Comparison of ENCODE assay signal across 9 cellular contexts in the genomic region with DNA sequence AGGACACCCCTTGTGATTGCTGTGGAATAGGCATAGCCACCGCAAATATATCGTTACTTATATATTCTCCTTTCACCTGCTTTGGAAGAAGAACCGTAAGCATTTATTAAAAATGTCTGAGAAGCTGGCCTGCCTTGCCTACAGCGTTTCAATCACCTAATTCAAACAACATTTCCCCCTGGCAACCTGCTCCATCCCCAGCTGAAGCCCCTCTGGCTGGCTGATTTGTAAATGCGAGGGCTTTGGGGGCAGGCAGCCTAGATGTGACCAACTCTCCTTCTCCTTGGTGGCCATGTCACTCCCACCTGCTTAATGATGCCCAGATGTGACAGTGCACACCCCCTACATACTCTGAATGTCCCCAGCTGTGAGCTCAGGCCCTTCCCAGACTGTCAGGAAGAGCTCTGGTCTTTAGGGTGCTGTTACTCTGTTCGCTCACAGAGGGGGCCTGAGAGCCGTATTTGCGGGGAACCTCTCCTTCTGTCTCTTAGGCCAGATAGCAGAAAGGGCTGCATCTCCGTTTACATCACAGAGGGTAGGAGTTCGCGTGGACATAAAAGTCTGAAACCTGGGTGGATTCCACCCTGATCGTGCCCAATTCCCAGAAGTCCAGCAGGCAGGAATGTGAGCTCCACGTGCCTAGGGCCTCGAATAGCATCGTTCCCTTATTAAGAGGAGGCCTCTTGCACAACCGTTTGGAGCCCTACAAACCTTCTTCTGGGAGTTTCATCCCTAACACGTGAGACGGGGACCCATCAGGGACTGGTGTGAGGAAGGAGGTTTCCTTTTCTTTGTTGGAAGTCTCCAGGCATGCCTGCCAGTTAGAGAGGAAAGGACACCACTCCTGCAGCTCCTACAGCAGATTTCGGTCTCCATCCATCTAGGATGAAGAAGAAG. TPM values are rescaled to one million over a fixed set of nuclear protein-coding genes. Genes with fewer than 3 reads are reported as not detected.
DNase-seq lines count a peak whose midpoint lies in the region; ATAC-seq and TF ChIP-seq lines count a peak whose summit lies in the region.
"Had no signal": no experiment of that assay in that cellular context is flagged by ENCODE, and none has a peak within 500 bp of the region (broad histone marks: within the 10 kb centered on the region; RNA-seq: fewer than 3 reads in every experiment).

No MANE protein-coding gene starts in this region.

- TF ChIP-seq CTCF in PC-3 (conservative IDR thresholded peaks at IDR 0.05; ENCODE audit: low read depth, low read length) (peak; percentile 22; the same call in 1 of the 2 replicates), coronary artery (IDR thresholded peaks at IDR 0.05) (no peak), upper lobe of right lung (IDR thresholded peaks at IDR 0.05) (peak; percentile 9)

- DNase-seq in activated naive CD4-positive, alpha-beta T cell treated with Interleukin-2 at 50 U/mL for 16 hours, result no peak
- DNase-seq in PC-3 (no peak), coronary artery (ENCODE audit: low spot score) (peak; percentile 21), upper lobe of right lung (peak; percentile 29), occipital lobe (lab: John Stamatoyannopoulos, UW) (no peak)
- no peak for DNase-seq in effector CD8-positive, alpha-beta T cell (lab: John Stamatoyannopoulos, UW)
- DNase-seq: Peyer's patch had no signal

- ATAC-seq in PC-3 (no peak), upper lobe of right lung (no peak), GM19455 (IDR thresholded peaks at IDR 0.05; ENCODE audit: unreplicated experiment) (no peak)

- peaks cover 16% of the 10 kb centered on the region for H3K4me1 Mint-ChIP-seq in activated naive CD4-positive, alpha-beta T cell treated with anti-CD3 and anti-CD28 coated beads, Interleukin-2, amount 50 U/mL, for 24 hours

- H4K20me1 ChIP-seq in PC-3 (ENCODE audit: low read length), result no peaks in the 10 kb centered on the region

- no peak overlapping the region for H3K9ac ChIP-seq in PC-3 (ENCODE audit: low read length)

- H3K27me3 ChIP-seq in PC-3 (ENCODE audit: low read length) (peaks cover 93% of the 10 kb centered on the region), upper lobe of right lung (peaks cover 64% of the 10 kb centered on the region)

- BruUV-seq in PC-3 (replicated peaks; lab: Mats Ljungman, UMichigan), result no TSS peak

- H3K79me2 ChIP-seq in PC-3 (ENCODE audit: low read length), result no peaks in the 10 kb centered on the region

- H3K4me2 ChIP-seq in PC-3 (ENCODE audit: low read length), result no peak overlapping the region

- H3K4me1 ChIP-seq in PC-3 (ENCODE audit: insufficient read depth, low read length) (no peaks in the 10 kb centered on the region), upper lobe of right lung (peaks cover 18% of the 10 kb centered on the region)

- POLR2A ChIA-PET in PC-3 (lab: Charles Lee; ENCODE audit: unreplicated experiment), result no interaction called here

- CTCF ChIA-PET in PC-3 (lab: Charles Lee), result no interaction called here

- no peak overlapping the region for H2AFZ ChIP-seq in PC-3 (ENCODE audit: low read length)

- H3K36me3 Mint-ChIP-seq in activated naive CD4-positive, alpha-beta T cell treated with anti-CD3 and anti-CD28 coated beads, Interleukin-2, amount 50 U/mL, for 24 hours, result no peaks in the 10 kb centered on the region

- H3K27me3 Mint-ChIP-seq in activated naive CD4-positive, alpha-beta T cell treated with anti-CD3 and anti-CD28 coated beads, Interleukin-2, amount 50 U/mL, for 24 hours, result no peaks in the 10 kb centered on the region

- H3K9me3 ChIP-seq in PC-3 (ENCODE audit: low read length) (no peaks in the 10 kb centered on the region), upper lobe of right lung (no peaks in the 10 kb centered on the region)
- H3K9me3 ChIP-seq: Peyer's patch had no signal

- H3F3A ChIP-seq in PC-3 (ENCODE audit: low read length, unreplicated experiment), result no peaks in the 10 kb centered on the region

- no peaks in the 10 kb centered on the region for H3K36me3 ChIP-seq in PC-3 (ENCODE audit: low read depth, low read length)
- no peaks in the 10 kb centered on the region for H3K36me3 ChIP-seq in upper lobe of right lung
- H3K36me3 ChIP-seq: Peyer's patch had no signal

- intact Hi-C loops in PC-3 (cut with micrococcal nuclease) (no loop called here), upper lobe of right lung (cut with DNase I) (loop anchor here (10.0 kb wide), 1 partner anchor 308 kb away; no protein-coding TSS in a partner anchor)

- no peak overlapping the region for H3K4me3 ChIP-seq in PC-3 (ENCODE audit: low read length)
- H3K4me3 ChIP-seq in coronary artery, result no peak overlapping the region
- no peak overlapping the region for H3K4me3 ChIP-seq in upper lobe of right lung
- H3K4me3 ChIP-seq: Peyer's patch had no signal

- H3K9me3 Mint-ChIP-seq in activated naive CD4-positive, alpha-beta T cell treated with anti-CD3 and anti-CD28 coated beads, Interleukin-2, amount 50 U/mL, for 24 hours, result no peaks in the 10 kb centered on the region

- H3K4me3 Mint-ChIP-seq in activated naive CD4-positive, alpha-beta T cell treated with anti-CD3 and anti-CD28 coated beads, Interleukin-2, amount 50 U/mL, for 24 hours, result peak overlapping the region; percentile 53

- H3K27ac Mint-ChIP-seq in activated naive CD4-positive, alpha-beta T cell treated with anti-CD3 and anti-CD28 coated beads, Interleukin-2, amount 50 U/mL, for 24 hours, result no peak overlapping the region

- no peaks in the 10 kb centered on the region for H3K9me2 ChIP-seq in PC-3 (replicated peaks; ENCODE audit: low read length)

- H3K27ac ChIP-seq in PC-3 (ENCODE audit: low read length) (no peak overlapping the region), coronary artery (no peak overlapping the region), upper lobe of right lung (no peak overlapping the region)
- H3K27ac ChIP-seq: Peyer's patch had no signal

RNA-seq across cellular contexts. Expression of gene SDK2, which starts 2.4 kb away (rescaled TPM):
- total RNA-seq in PC-3 (2014; rRNA removed), result 0.07 TPM in 1 of 2 replicates, not detected in the other
- 2.3 TPM for total RNA-seq in upper lobe of right lung
- 6.9 TPM for total RNA-seq in occipital lobe

Comparison
In these comparisons a context has a peak if more than half of its experiments do, and no peak if none do; other contexts are left out.
1. DNase-seq: peak in coronary artery (single experiment) and upper lobe of right lung (single experiment); none in activated naive CD4-positive, alpha-beta T cell treated with Interleukin-2 at 50 U/mL for 16 hours (single experiment), PC-3 (single experiment), occipital lobe (single experiment) and effector CD8-positive, alpha-beta T cell (single experiment).